1 cellular context compared by ENCODE assay signal in genomic region chr10:69902835-69903535, GRCh38.
TF ChIP-seq lines count a peak whose summit lies in the region.

No MANE protein-coding gene starts in this region.

TF ChIP-seq in H1, 55 proteins besides CTCF, POLR2A, EP300 and RAD21:
- TF ChIP-seq TCF12 (IDR thresholded peaks at IDR 0.05; ENCODE audit: low read depth, low read length) (no peak), CBX5 (IDR thresholded peaks at IDR 0.05; ENCODE audit: low read depth, low read length) (no peak), SIX5 (IDR thresholded peaks at IDR 0.05; ENCODE audit: low read depth, low read length) (no peak), SAP30 (IDR thresholded peaks at IDR 0.05; ENCODE audit: insufficient read depth, insufficient replicate concordance, low read length) (no peak), SP1 (IDR thresholded peaks at IDR 0.05; ENCODE audit: low read depth, low read length) (no peak), CHD1 (IDR thresholded peaks at IDR 0.05; ENCODE audit: low read depth, low read length) (no peak)
